ENCODE assay signal across 1 cellular context in the genomic region with DNA sequence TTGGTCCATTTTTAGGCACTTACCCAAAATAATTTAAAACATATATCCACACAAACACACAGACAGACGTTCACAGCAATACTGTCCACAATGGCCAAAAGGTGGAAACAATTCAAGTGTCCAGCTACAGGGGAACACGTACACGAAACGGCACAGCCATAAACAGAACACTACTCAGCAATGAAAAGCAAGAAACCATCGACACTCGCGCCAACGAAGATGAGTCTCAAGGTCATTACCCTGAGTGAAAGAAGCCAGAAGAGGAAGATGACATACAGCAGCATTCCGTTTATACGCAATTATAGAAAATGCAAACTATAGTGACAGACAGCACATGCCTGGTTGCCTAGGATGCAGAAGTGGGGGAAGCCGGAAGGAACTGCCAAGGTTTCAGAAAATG.
TF ChIP-seq lines count a peak whose summit lies in the region.

No MANE protein-coding gene starts in this region.

TF ChIP-seq in K562, 482 proteins besides CTCF, POLR2A, EP300 and RAD21 (continued from another document and continues in another):
- TF ChIP-seq, protein P1, sequence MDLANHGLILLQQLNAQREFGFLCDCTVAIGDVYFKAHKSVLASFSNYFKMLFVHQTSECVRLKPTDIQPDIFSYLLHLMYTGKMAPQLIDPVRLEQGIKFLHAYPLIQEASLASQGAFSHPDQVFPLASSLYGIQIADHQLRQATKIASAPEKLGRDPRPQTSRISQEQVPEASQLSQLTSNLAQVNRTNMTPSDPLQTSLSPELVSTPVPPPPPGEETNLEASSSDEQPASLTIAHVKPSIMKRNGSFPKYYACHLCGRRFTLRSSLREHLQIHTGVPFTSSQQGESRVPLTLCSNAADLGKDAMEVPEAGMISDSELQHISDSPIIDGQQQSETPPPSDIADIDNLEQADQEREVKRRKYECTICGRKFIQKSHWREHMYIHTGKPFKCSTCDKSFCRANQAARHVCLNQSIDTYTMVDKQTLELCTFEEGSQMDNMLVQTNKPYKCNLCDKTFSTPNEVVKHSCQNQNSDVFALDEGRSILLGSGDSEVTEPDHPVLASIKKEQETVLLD (IDR thresholded peaks at IDR 0.05), result no peak
- TF ChIP-seq, protein P2, sequence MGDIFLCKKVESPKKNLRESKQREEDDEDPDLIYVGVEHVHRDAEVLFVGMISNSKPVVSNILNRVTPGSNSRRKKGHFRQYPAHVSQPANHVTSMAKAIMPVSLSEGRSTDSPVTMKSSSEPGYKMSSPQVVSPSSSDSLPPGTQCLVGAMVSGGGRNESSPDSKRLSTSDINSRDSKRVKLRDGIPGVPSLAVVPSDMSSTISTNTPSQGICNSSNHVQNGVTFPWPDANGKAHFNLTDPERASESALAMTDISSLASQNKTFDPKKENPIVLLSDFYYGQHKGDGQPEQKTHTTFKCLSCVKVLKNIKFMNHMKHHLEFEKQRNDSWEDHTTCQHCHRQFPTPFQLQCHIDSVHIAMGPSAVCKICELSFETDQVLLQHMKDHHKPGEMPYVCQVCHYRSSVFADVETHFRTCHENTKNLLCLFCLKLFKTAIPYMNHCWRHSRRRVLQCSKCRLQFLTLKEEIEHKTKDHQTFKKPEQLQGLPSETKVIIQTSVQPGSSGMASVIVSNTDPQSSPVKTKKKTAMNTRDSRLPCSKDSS (IDR thresholded peaks at IDR 0.05; ENCODE audit: low read depth, partially characterized antibody), result peak; percentile 11
- no peak for TF ChIP-seq ZNF174 (CRISPR knock-in tag; IDR thresholded peaks at IDR 0.05)
- no peak for TF ChIP-seq NR3C1 (CRISPR knock-in tag; IDR thresholded peaks at IDR 0.05)
- no peak for TF ChIP-seq ZFP36 (IDR thresholded peaks at IDR 0.05; ENCODE audit: low read depth, low read length, partially characterized antibody)
- TF ChIP-seq ZSCAN29 (IDR thresholded peaks at IDR 0.05), result no peak
- TF ChIP-seq KHSRP (IDR thresholded peaks at IDR 0.05), result no peak
- no peak for TF ChIP-seq SETDB1 (IDR thresholded peaks at IDR 0.05; ENCODE audit: low read length)
- no peak for TF ChIP-seq ZNF830 (CRISPR knock-in tag; IDR thresholded peaks at IDR 0.05)
- peak; percentile 64 for TF ChIP-seq ARHGAP35 (IDR thresholded peaks at IDR 0.05; ENCODE audit: partially characterized antibody)
- TF ChIP-seq, protein P3, sequence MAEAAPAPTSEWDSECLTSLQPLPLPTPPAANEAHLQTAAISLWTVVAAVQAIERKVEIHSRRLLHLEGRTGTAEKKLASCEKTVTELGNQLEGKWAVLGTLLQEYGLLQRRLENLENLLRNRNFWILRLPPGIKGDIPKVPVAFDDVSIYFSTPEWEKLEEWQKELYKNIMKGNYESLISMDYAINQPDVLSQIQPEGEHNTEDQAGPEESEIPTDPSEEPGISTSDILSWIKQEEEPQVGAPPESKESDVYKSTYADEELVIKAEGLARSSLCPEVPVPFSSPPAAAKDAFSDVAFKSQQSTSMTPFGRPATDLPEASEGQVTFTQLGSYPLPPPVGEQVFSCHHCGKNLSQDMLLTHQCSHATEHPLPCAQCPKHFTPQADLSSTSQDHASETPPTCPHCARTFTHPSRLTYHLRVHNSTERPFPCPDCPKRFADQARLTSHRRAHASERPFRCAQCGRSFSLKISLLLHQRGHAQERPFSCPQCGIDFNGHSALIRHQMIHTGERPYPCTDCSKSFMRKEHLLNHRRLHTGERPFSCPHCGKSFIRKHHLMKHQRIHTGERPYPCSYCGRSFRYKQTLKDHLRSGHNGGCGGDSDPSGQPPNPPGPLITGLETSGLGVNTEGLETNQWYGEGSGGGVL (CRISPR knock-in tag; IDR thresholded peaks at IDR 0.05), result no peak
- no peak for TF ChIP-seq ERF (CRISPR knock-in tag; IDR thresholded peaks at IDR 0.05)
- TF ChIP-seq ZNF764 (CRISPR knock-in tag; IDR thresholded peaks at IDR 0.05; ENCODE audit: low read depth), result no peak
- TF ChIP-seq SNRNP70 (optimal IDR thresholded peaks at IDR 0.05; ENCODE audit: low read depth, low read length), result no peak
- no peak for TF ChIP-seq ARNT (IDR thresholded peaks at IDR 0.05)
- TF ChIP-seq GATA2 (CRISPR knock-in tag; IDR thresholded peaks at IDR 0.05), result no peak
- 0 out of 2 replicates have a peak, but pooled peaks have one; percentile 7 for TF ChIP-seq EHMT2 (IDR thresholded peaks at IDR 0.05)
- TF ChIP-seq, protein P4, sequence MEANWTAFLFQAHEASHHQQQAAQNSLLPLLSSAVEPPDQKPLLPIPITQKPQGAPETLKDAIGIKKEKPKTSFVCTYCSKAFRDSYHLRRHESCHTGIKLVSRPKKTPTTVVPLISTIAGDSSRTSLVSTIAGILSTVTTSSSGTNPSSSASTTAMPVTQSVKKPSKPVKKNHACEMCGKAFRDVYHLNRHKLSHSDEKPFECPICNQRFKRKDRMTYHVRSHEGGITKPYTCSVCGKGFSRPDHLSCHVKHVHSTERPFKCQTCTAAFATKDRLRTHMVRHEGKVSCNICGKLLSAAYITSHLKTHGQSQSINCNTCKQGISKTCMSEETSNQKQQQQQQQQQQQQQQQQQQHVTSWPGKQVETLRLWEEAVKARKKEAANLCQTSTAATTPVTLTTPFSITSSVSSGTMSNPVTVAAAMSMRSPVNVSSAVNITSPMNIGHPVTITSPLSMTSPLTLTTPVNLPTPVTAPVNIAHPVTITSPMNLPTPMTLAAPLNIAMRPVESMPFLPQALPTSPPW (CRISPR knock-in tag; IDR thresholded peaks at IDR 0.05), result no peak
- TF ChIP-seq SMARCA4 (IDR thresholded peaks at IDR 0.05), result no peak
- no peak for TF ChIP-seq KDM1A (IDR thresholded peaks at IDR 0.05)
- TF ChIP-seq XRCC5 (IDR thresholded peaks at IDR 0.05; ENCODE audit: low read depth, low read length), result no peak
- TF ChIP-seq NELFE (IDR thresholded peaks at IDR 0.05; ENCODE audit: insufficient read depth, insufficient read length), result no peak
- no peak for TF ChIP-seq ZNF717 (CRISPR knock-in tag; IDR thresholded peaks at IDR 0.05)
- TF ChIP-seq, protein P5, sequence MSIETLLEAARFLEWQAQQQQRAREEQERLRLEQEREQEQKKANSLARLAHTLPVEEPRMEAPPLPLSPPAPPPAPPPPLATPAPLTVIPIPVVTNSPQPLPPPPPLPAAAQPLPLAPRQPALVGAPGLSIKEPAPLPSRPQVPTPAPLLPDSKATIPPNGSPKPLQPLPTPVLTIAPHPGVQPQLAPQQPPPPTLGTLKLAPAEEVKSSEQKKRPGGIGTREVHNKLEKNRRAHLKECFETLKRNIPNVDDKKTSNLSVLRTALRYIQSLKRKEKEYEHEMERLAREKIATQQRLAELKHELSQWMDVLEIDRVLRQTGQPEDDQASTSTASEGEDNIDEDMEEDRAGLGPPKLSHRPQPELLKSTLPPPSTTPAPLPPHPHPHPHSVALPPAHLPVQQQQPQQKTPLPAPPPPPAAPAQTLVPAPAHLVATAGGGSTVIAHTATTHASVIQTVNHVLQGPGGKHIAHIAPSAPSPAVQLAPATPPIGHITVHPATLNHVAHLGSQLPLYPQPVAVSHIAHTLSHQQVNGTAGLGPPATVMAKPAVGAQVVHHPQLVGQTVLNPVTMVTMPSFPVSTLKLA (conservative IDR thresholded peaks at IDR 0.05), result no peak
- TF ChIP-seq TARDBP (IDR thresholded peaks at IDR 0.05), result no peak
- TF ChIP-seq LARP7 (IDR thresholded peaks at IDR 0.05), result peak; percentile 43; the same call in 1 of the 2 replicates
- TF ChIP-seq ZNF507 (tag; conservative IDR thresholded peaks at IDR 0.05), result no peak
- no peak for TF ChIP-seq SIN3A (IDR thresholded peaks at IDR 0.05; ENCODE audit: borderline replicate concordance in 2 of 2, control insufficient read depth in 1 of 2, low read depth in 2 of 2, low read length in 2 of 2)
- TF ChIP-seq PCBP1 (IDR thresholded peaks at IDR 0.05; ENCODE audit: low read depth, low read length, poor library complexity, severe bottlenecking), result no peak
- no peak for TF ChIP-seq CXXC5 (CRISPR knock-in tag; IDR thresholded peaks at IDR 0.05)
- TF ChIP-seq PTBP1 (IDR thresholded peaks at IDR 0.05; ENCODE audit: low read depth, low read length), result no peak
- no peak for TF ChIP-seq HMGN3 (IDR thresholded peaks at IDR 0.05; ENCODE audit: borderline replicate concordance, extremely low read depth, insufficient read length, low read depth, low read length)
- TF ChIP-seq ESRRB (CRISPR knock-in tag; IDR thresholded peaks at IDR 0.05; ENCODE audit: borderline replicate concordance), result no peak
- no peak for TF ChIP-seq TCFL5 (CRISPR knock-in tag; conservative IDR thresholded peaks at IDR 0.05)
- TF ChIP-seq LCOR (CRISPR knock-in tag; IDR thresholded peaks at IDR 0.05), result no peak
- TF ChIP-seq SP2 (IDR thresholded peaks at IDR 0.05; ENCODE audit: extremely low read depth, low read depth, low read length, poor library complexity, severe bottlenecking), result no peak
- TF ChIP-seq CEBPG (CRISPR knock-in tag; IDR thresholded peaks at IDR 0.05), result no peak
- no peak for TF ChIP-seq CEBPG (tag; conservative IDR thresholded peaks at IDR 0.05 in 1 of 2, IDR thresholded peaks at IDR 0.05 in 1 of 2)
- no peak for TF ChIP-seq PRPF4 (IDR thresholded peaks at IDR 0.05; ENCODE audit: insufficient read depth, low read depth, low read length, poor library complexity, severe bottlenecking)
- no peak for TF ChIP-seq FOXM1 (IDR thresholded peaks at IDR 0.05; ENCODE audit: low read depth)
- no peak for TF ChIP-seq FOXM1 (CRISPR knock-in tag; IDR thresholded peaks at IDR 0.05; ENCODE audit: low read depth)
- no peak for TF ChIP-seq THRAP3 (IDR thresholded peaks at IDR 0.05; ENCODE audit: borderline replicate concordance)
- TF ChIP-seq, protein P6, sequence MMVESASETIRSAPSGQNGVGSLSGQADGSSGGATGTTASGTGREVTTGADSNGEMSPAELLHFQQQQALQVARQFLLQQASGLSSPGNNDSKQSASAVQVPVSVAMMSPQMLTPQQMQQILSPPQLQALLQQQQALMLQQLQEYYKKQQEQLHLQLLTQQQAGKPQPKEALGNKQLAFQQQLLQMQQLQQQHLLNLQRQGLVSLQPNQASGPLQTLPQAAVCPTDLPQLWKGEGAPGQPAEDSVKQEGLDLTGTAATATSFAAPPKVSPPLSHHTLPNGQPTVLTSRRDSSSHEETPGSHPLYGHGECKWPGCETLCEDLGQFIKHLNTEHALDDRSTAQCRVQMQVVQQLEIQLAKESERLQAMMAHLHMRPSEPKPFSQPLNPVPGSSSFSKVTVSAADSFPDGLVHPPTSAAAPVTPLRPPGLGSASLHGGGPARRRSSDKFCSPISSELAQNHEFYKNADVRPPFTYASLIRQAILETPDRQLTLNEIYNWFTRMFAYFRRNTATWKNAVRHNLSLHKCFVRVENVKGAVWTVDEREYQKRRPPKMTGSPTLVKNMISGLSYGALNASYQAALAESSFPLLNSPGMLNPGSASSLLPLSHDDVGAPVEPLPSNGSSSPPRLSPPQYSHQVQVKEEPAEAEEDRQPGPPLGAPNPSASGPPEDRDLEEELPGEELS (CRISPR knock-in tag; IDR thresholded peaks at IDR 0.05; ENCODE audit: borderline replicate concordance), result 0 out of 2 replicates have a peak, but pooled peaks have one; percentile 21
- TF ChIP-seq SRF (CRISPR knock-in tag; IDR thresholded peaks at IDR 0.05), result no peak
- no peak for TF ChIP-seq ZNF121 (CRISPR knock-in tag; conservative IDR thresholded peaks at IDR 0.05)
- TF ChIP-seq PCBP2 (IDR thresholded peaks at IDR 0.05; ENCODE audit: low read depth, low read length, poor library complexity, severe bottlenecking), result no peak
- TF ChIP-seq BRCA1 (IDR thresholded peaks at IDR 0.05), result no peak
- TF ChIP-seq BRCA1 (CRISPR knock-in tag; IDR thresholded peaks at IDR 0.05), result peak; percentile 70; the same call in 1 of the 2 replicates
- TF ChIP-seq ZBED1 (IDR thresholded peaks at IDR 0.05), result no peak
- TF ChIP-seq TSC22D4 (tag; IDR thresholded peaks at IDR 0.05), result no peak
- TF ChIP-seq MYC (IDR thresholded peaks at IDR 0.05; ENCODE audit: low read depth, low read length), result no peak
- TF ChIP-seq MYC (CRISPR knock-in tag; IDR thresholded peaks at IDR 0.05; ENCODE audit: borderline replicate concordance, low read depth), result peak; percentile 47; the same call in 1 of the 2 replicates
- no peak for TF ChIP-seq HNRNPL (IDR thresholded peaks at IDR 0.05; ENCODE audit: low read depth, low read length)
- 0 out of 4 replicates have a peak, but pooled peaks of 1 of the 2 experiments have one; percentile 51 for TF ChIP-seq CSDE1 (IDR thresholded peaks at IDR 0.05)
- no peak for TF ChIP-seq NEUROD1 (IDR thresholded peaks at IDR 0.05; ENCODE audit: borderline replicate concordance, low read depth, low read length, partially characterized antibody)
- no peak for TF ChIP-seq KLF13 (tag; IDR thresholded peaks at IDR 0.05; ENCODE audit: borderline replicate concordance, low read depth)
- TF ChIP-seq, protein P7, sequence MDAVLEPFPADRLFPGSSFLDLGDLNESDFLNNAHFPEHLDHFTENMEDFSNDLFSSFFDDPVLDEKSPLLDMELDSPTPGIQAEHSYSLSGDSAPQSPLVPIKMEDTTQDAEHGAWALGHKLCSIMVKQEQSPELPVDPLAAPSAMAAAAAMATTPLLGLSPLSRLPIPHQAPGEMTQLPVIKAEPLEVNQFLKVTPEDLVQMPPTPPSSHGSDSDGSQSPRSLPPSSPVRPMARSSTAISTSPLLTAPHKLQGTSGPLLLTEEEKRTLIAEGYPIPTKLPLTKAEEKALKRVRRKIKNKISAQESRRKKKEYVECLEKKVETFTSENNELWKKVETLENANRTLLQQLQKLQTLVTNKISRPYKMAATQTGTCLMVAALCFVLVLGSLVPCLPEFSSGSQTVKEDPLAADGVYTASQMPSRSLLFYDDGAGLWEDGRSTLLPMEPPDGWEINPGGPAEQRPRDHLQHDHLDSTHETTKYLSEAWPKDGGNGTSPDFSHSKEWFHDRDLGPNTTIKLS (IDR thresholded peaks at IDR 0.05; ENCODE audit: borderline replicate concordance, low read depth), result no peak
- no peak for TF ChIP-seq GABPB2 (CRISPR knock-in tag; conservative IDR thresholded peaks at IDR 0.05)
